ENCODE assay signal across 24 cellular contexts in genomic region chr3:38731522-38731921, GRCh38.
"Had no signal": no experiment of that assay in that cellular context is flagged by ENCODE, and none has a peak within 500 bp of the region (broad histone marks: within the 10 kb centered on the region; RNA-seq: fewer than 3 reads in every experiment).

No MANE protein-coding gene starts in this region.

- ATAC-seq: foreskin keratinocyte; left lobe of liver; mucosa of descending colon; naive thymus-derived CD8-positive, alpha-beta T cell; psoas muscle; stimulated activated naive B cell treated with anti-CD40 and anti-IgM and Interleukin-4, amounts not matched to agents 10 μg/mL and 1 μg/mL and 100 μg/mL, for 72 hours; stimulated activated naive CD8-positive, alpha-beta T cell treated with anti-CD3 and anti-CD28 coated beads, Interleukin-15, amount 100 ng/mL, for 72 hours; upper lobe of right lung had no signal

- H3K36me3 ChIP-seq: neutrophil, sigmoid colon, tibial nerve, upper lobe of right lung, vagina had no signal

- H3K9me3 ChIP-seq: mucosa of descending colon, neutrophil, psoas muscle, sigmoid colon, testis, tibial nerve, upper lobe of right lung, vagina had no signal

- FAIRE-seq: islet of Langerhans had no signal

- H3K4me3 ChIP-seq: dorsolateral prefrontal cortex, hepatocyte, mucosa of descending colon, psoas muscle, sigmoid colon, skin epidermis, testis, tibial nerve, upper lobe of right lung, vagina had no signal

- H3K4me2 ChIP-seq: hepatocyte had no signal

- H3K79me2 ChIP-seq: hepatocyte had no signal

- H3K27me3 ChIP-seq: foreskin keratinocyte, sigmoid colon, testis, tibial nerve, upper lobe of right lung, vagina had no signal

- H2AFZ ChIP-seq: hepatocyte had no signal

- H3K4me1 ChIP-seq: foreskin keratinocyte, psoas muscle, sigmoid colon, testis, tibial nerve, upper lobe of right lung, vagina had no signal

- DNase-seq: cortex of kidney; dorsolateral prefrontal cortex; effector CD8-positive, alpha-beta T cell; foreskin keratinocyte; head of caudate nucleus; kidney glomerular epithelial cell; mucosa of descending colon; naive thymus-derived CD8-positive, alpha-beta T cell; psoas muscle; retina; sigmoid colon; stimulated activated CD4-positive, alpha-beta T cell treated with anti-CD3 and anti-CD28 coated beads, Interleukin-2, amount 100 ng/mL, for 24 hours; stimulated activated CD4-positive, alpha-beta T cell treated with anti-CD3 and anti-CD28 coated beads, Interleukin-4, amount 100 ng/mL, for 4 hours; stimulated activated naive B cell treated with anti-CD40 and anti-IgM and Interleukin-4, amounts not matched to agents 10 μg/mL and 1 μg/mL and 100 μg/mL, for 72 hours; stimulated activated naive CD8-positive, alpha-beta T cell treated with anti-CD3 and anti-CD28 coated beads, Interleukin-15, amount 100 ng/mL, for 72 hours; testis; upper lobe of right lung had no signal

- H3K27ac ChIP-seq: dorsolateral prefrontal cortex, foreskin keratinocyte, hepatocyte, neutrophil, psoas muscle, sigmoid colon, skin epidermis, testis, tibial nerve, upper lobe of right lung, vagina had no signal
